Comparison of ENCODE assay signal across 1 cellular context in the genomic region with DNA sequence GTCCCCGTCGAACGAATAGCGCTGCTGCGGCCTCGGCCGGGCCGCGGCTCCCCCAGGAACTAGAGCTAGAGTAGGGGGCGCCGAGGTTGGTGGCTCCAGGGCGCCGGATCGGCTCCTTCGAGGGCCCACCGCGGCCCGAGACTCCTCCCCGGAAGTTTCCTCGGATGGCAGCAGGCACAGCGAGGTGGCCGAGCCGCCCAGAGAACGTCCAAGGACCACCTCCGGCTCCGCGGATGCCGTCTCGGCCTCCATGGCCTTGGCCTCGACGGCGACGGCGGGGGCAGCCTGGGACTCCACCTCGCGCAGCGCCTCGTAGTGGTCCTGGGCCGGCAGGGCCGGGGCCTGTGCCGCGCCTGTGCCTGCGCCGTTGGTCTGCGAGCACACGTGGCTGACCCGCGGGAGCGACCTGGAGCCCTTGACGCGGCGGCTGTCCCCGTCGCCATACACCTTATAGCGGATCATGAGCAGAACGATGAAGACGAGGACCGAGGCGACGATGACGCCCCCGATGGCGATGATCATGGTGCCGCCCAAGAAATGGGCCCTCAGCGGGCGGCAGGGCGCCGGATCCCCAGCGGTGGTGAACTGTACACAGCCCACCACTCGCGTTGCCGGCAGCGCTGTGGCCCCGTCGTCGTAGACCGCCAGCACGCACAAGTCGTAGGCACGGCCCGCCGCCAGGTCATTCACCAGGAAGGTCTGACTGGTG.
TF ChIP-seq lines count a peak whose summit lies in the region.

No MANE protein-coding gene starts in this region.

TF ChIP-seq in WTC11, 78 proteins besides CTCF, POLR2A, EP300 and RAD21 (continued from another document and continues in another):
- TF ChIP-seq, protein P1, sequence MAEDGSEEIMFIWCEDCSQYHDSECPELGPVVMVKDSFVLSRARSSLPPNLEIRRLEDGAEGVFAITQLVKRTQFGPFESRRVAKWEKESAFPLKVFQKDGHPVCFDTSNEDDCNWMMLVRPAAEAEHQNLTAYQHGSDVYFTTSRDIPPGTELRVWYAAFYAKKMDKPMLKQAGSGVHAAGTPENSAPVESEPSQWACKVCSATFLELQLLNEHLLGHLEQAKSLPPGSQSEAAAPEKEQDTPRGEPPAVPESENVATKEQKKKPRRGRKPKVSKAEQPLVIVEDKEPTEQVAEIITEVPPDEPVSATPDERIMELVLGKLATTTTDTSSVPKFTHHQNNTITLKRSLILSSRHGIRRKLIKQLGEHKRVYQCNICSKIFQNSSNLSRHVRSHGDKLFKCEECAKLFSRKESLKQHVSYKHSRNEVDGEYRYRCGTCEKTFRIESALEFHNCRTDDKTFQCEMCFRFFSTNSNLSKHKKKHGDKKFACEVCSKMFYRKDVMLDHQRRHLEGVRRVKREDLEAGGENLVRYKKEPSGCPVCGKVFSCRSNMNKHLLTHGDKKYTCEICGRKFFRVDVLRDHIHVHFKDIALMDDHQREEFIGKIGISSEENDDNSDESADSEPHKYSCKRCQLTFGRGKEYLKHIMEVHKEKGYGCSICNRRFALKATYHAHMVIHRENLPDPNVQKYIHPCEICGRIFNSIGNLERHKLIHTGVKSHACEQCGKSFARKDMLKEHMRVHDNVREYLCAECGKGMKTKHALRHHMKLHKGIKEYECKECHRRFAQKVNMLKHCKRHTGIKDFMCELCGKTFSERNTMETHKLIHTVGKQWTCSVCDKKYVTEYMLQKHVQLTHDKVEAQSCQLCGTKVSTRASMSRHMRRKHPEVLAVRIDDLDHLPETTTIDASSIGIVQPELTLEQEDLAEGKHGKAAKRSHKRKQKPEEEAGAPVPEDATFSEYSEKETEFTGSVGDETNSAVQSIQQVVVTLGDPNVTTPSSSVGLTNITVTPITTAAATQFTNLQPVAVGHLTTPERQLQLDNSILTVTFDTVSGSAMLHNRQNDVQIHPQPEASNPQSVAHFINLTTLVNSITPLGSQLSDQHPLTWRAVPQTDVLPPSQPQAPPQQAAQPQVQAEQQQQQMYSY (CRISPR knock-in tag; IDR thresholded peaks at IDR 0.05), result no peak; the same call in 1 of the 2 replicates
- TF ChIP-seq, protein P2, sequence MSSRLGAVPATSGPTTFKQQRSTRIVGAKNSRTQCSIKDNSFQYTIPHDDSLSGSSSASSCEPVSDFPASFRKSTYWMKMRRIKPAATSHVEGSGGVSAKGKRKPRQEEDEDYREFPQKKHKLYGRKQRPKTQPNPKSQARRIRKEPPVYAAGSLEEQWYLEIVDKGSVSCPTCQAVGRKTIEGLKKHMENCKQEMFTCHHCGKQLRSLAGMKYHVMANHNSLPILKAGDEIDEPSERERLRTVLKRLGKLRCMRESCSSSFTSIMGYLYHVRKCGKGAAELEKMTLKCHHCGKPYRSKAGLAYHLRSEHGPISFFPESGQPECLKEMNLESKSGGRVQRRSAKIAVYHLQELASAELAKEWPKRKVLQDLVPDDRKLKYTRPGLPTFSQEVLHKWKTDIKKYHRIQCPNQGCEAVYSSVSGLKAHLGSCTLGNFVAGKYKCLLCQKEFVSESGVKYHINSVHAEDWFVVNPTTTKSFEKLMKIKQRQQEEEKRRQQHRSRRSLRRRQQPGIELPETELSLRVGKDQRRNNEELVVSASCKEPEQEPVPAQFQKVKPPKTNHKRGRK (CRISPR knock-in tag; IDR thresholded peaks at IDR 0.05; ENCODE audit: borderline replicate concordance), result no peak
- TF ChIP-seq, protein P3, sequence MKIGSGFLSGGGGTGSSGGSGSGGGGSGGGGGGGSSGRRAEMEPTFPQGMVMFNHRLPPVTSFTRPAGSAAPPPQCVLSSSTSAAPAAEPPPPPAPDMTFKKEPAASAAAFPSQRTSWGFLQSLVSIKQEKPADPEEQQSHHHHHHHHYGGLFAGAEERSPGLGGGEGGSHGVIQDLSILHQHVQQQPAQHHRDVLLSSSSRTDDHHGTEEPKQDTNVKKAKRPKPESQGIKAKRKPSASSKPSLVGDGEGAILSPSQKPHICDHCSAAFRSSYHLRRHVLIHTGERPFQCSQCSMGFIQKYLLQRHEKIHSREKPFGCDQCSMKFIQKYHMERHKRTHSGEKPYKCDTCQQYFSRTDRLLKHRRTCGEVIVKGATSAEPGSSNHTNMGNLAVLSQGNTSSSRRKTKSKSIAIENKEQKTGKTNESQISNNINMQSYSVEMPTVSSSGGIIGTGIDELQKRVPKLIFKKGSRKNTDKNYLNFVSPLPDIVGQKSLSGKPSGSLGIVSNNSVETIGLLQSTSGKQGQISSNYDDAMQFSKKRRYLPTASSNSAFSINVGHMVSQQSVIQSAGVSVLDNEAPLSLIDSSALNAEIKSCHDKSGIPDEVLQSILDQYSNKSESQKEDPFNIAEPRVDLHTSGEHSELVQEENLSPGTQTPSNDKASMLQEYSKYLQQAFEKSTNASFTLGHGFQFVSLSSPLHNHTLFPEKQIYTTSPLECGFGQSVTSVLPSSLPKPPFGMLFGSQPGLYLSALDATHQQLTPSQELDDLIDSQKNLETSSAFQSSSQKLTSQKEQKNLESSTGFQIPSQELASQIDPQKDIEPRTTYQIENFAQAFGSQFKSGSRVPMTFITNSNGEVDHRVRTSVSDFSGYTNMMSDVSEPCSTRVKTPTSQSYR (CRISPR knock-in tag; IDR thresholded peaks at IDR 0.05), result peak; percentile 30; the same call in 1 of the 2 replicates
- no peak for TF ChIP-seq NR2C2 (CRISPR knock-in tag; IDR thresholded peaks at IDR 0.05)
- TF ChIP-seq, protein P4, sequence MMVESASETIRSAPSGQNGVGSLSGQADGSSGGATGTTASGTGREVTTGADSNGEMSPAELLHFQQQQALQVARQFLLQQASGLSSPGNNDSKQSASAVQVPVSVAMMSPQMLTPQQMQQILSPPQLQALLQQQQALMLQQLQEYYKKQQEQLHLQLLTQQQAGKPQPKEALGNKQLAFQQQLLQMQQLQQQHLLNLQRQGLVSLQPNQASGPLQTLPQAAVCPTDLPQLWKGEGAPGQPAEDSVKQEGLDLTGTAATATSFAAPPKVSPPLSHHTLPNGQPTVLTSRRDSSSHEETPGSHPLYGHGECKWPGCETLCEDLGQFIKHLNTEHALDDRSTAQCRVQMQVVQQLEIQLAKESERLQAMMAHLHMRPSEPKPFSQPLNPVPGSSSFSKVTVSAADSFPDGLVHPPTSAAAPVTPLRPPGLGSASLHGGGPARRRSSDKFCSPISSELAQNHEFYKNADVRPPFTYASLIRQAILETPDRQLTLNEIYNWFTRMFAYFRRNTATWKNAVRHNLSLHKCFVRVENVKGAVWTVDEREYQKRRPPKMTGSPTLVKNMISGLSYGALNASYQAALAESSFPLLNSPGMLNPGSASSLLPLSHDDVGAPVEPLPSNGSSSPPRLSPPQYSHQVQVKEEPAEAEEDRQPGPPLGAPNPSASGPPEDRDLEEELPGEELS (CRISPR knock-in tag; IDR thresholded peaks at IDR 0.05), result no peak
- TF ChIP-seq, protein P5, sequence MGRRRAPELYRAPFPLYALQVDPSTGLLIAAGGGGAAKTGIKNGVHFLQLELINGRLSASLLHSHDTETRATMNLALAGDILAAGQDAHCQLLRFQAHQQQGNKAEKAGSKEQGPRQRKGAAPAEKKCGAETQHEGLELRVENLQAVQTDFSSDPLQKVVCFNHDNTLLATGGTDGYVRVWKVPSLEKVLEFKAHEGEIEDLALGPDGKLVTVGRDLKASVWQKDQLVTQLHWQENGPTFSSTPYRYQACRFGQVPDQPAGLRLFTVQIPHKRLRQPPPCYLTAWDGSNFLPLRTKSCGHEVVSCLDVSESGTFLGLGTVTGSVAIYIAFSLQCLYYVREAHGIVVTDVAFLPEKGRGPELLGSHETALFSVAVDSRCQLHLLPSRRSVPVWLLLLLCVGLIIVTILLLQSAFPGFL (CRISPR knock-in tag; IDR thresholded peaks at IDR 0.05; ENCODE audit: borderline replicate concordance), result no peak
- TF ChIP-seq JAZF1 (CRISPR knock-in tag; IDR thresholded peaks at IDR 0.05), result no peak
- TF ChIP-seq, protein P6, sequence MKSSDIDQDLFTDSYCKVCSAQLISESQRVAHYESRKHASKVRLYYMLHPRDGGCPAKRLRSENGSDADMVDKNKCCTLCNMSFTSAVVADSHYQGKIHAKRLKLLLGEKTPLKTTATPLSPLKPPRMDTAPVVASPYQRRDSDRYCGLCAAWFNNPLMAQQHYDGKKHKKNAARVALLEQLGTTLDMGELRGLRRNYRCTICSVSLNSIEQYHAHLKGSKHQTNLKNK (CRISPR knock-in tag; IDR thresholded peaks at IDR 0.05), result no peak
- TF ChIP-seq, protein P7, sequence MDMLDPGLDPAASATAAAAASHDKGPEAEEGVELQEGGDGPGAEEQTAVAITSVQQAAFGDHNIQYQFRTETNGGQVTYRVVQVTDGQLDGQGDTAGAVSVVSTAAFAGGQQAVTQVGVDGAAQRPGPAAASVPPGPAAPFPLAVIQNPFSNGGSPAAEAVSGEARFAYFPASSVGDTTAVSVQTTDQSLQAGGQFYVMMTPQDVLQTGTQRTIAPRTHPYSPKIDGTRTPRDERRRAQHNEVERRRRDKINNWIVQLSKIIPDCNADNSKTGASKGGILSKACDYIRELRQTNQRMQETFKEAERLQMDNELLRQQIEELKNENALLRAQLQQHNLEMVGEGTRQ (CRISPR knock-in tag; IDR thresholded peaks at IDR 0.05), result no peak
- TF ChIP-seq ESRRA (CRISPR knock-in tag; IDR thresholded peaks at IDR 0.05; ENCODE audit: borderline replicate concordance), result peak; percentile 81; the same call in 1 of the 2 replicates
- TF ChIP-seq ZNF219 (CRISPR knock-in tag; IDR thresholded peaks at IDR 0.05; ENCODE audit: borderline replicate concordance), result no peak
- TF ChIP-seq, protein P8, sequence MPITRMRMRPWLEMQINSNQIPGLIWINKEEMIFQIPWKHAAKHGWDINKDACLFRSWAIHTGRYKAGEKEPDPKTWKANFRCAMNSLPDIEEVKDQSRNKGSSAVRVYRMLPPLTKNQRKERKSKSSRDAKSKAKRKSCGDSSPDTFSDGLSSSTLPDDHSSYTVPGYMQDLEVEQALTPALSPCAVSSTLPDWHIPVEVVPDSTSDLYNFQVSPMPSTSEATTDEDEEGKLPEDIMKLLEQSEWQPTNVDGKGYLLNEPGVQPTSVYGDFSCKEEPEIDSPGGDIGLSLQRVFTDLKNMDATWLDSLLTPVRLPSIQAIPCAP (CRISPR knock-in tag; IDR thresholded peaks at IDR 0.05), result no peak; the same call in 1 of the 2 replicates
- TF ChIP-seq SP1 (CRISPR knock-in tag; conservative IDR thresholded peaks at IDR 0.05), result peak; percentile 64; the same call in 1 of the 2 replicates
- TF ChIP-seq, protein P9, sequence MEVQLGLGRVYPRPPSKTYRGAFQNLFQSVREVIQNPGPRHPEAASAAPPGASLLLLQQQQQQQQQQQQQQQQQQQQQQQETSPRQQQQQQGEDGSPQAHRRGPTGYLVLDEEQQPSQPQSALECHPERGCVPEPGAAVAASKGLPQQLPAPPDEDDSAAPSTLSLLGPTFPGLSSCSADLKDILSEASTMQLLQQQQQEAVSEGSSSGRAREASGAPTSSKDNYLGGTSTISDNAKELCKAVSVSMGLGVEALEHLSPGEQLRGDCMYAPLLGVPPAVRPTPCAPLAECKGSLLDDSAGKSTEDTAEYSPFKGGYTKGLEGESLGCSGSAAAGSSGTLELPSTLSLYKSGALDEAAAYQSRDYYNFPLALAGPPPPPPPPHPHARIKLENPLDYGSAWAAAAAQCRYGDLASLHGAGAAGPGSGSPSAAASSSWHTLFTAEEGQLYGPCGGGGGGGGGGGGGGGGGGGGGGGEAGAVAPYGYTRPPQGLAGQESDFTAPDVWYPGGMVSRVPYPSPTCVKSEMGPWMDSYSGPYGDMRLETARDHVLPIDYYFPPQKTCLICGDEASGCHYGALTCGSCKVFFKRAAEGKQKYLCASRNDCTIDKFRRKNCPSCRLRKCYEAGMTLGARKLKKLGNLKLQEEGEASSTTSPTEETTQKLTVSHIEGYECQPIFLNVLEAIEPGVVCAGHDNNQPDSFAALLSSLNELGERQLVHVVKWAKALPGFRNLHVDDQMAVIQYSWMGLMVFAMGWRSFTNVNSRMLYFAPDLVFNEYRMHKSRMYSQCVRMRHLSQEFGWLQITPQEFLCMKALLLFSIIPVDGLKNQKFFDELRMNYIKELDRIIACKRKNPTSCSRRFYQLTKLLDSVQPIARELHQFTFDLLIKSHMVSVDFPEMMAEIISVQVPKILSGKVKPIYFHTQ (CRISPR knock-in tag; IDR thresholded peaks at IDR 0.05), result no peak
- TF ChIP-seq NFE2L1 (CRISPR knock-in tag; IDR thresholded peaks at IDR 0.05), result no peak
- no peak for TF ChIP-seq GRHL2 (CRISPR knock-in tag; IDR thresholded peaks at IDR 0.05; ENCODE audit: insufficient replicate concordance, severe bottlenecking)
- TF ChIP-seq PRRX2 (CRISPR knock-in tag; IDR thresholded peaks at IDR 0.05), result no peak
- no peak for TF ChIP-seq NFYB (CRISPR knock-in tag; conservative IDR thresholded peaks at IDR 0.05; ENCODE audit: low read depth)
- TF ChIP-seq, protein P10, sequence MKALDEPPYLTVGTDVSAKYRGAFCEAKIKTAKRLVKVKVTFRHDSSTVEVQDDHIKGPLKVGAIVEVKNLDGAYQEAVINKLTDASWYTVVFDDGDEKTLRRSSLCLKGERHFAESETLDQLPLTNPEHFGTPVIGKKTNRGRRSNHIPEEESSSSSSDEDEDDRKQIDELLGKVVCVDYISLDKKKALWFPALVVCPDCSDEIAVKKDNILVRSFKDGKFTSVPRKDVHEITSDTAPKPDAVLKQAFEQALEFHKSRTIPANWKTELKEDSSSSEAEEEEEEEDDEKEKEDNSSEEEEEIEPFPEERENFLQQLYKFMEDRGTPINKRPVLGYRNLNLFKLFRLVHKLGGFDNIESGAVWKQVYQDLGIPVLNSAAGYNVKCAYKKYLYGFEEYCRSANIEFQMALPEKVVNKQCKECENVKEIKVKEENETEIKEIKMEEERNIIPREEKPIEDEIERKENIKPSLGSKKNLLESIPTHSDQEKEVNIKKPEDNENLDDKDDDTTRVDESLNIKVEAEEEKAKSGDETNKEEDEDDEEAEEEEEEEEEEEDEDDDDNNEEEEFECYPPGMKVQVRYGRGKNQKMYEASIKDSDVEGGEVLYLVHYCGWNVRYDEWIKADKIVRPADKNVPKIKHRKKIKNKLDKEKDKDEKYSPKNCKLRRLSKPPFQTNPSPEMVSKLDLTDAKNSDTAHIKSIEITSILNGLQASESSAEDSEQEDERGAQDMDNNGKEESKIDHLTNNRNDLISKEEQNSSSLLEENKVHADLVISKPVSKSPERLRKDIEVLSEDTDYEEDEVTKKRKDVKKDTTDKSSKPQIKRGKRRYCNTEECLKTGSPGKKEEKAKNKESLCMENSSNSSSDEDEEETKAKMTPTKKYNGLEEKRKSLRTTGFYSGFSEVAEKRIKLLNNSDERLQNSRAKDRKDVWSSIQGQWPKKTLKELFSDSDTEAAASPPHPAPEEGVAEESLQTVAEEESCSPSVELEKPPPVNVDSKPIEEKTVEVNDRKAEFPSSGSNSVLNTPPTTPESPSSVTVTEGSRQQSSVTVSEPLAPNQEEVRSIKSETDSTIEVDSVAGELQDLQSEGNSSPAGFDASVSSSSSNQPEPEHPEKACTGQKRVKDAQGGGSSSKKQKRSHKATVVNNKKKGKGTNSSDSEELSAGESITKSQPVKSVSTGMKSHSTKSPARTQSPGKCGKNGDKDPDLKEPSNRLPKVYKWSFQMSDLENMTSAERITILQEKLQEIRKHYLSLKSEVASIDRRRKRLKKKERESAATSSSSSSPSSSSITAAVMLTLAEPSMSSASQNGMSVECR (CRISPR knock-in tag; IDR thresholded peaks at IDR 0.05; ENCODE audit: borderline replicate concordance), result peak; percentile 39
- no peak for TF ChIP-seq EMX1 (CRISPR knock-in tag; IDR thresholded peaks at IDR 0.05)
- TF ChIP-seq FOXP1 (CRISPR knock-in tag; IDR thresholded peaks at IDR 0.05; ENCODE audit: borderline replicate concordance), result peak; percentile 88; the same call in 1 of the 2 replicates
- TF ChIP-seq, protein P11, sequence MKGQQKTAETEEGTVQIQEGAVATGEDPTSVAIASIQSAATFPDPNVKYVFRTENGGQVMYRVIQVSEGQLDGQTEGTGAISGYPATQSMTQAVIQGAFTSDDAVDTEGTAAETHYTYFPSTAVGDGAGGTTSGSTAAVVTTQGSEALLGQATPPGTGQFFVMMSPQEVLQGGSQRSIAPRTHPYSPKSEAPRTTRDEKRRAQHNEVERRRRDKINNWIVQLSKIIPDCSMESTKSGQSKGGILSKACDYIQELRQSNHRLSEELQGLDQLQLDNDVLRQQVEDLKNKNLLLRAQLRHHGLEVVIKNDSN (CRISPR knock-in tag; IDR thresholded peaks at IDR 0.05), result peak; percentile 71
- TF ChIP-seq ELF4 (CRISPR knock-in tag; IDR thresholded peaks at IDR 0.05; ENCODE audit: low read depth), result no peak
- TF ChIP-seq GTF2I (CRISPR knock-in tag; conservative IDR thresholded peaks at IDR 0.05), result no peak
- TF ChIP-seq CREM (CRISPR knock-in tag; IDR thresholded peaks at IDR 0.05), result no peak
